1 cellular context compared by ENCODE assay signal in the genomic region with DNA sequence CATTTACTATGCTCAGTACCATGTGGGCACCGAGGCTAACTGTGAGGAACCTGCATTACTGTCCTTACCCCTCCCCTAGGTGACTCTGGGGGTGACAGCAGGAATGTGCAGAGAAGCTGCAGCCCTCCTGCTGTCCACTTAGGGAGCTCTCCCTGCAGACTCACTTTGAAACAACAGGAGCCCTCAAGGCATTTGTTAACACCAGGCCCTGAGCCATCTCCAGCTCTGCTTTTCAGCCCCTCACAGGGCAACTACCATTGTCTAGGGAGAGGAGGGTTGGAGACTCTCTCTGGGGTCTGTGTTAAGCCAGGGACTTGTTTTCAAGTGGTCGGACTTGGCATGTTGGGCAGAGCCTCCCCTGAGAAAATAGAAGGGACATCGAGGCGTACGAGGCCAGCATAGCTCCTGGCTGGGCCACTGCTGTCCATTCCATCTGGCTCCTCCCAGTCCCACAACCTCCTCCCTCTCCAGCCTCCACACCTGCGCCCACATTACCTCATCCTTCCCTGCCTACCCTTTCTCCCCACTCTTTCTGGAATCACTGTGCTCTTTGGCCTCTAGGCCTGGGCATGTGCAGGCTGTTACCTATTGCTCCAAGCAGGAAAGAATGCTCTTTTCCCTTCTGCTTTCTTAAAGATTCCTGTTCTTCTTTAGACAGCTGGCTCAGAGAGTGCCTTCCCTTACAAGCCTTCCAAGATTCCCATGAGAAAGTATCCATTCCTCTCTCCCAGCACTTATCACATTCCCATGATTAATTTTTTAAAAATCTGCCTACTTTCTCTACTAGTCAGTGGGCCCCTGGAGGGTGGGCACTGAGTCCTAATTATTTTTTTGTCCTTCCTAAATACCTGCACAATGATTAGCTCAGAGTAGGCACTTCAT.
TF ChIP-seq lines count a peak whose summit lies in the region.

No MANE protein-coding gene starts in this region.

TF ChIP-seq in HepG2, 621 proteins besides CTCF, POLR2A, EP300 and RAD21 (continued from another document):
- TF ChIP-seq, protein P1, sequence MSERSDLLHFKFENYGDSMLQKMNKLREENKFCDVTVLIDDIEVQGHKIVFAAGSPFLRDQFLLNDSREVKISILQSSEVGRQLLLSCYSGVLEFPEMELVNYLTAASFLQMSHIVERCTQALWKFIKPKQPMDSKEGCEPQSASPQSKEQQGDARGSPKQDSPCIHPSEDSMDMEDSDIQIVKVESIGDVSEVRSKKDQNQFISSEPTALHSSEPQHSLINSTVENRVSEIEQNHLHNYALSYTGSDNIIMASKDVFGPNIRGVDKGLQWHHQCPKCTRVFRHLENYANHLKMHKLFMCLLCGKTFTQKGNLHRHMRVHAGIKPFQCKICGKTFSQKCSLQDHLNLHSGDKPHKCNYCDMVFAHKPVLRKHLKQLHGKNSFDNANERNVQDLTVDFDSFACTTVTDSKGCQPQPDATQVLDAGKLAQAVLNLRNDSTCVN (CRISPR knock-in tag; IDR thresholded peaks at IDR 0.05; ENCODE audit: borderline replicate concordance): 0 out of 2 replicates have a peak, but pooled peaks have one; percentile 34
- TF ChIP-seq KDM6A (CRISPR knock-in tag; IDR thresholded peaks at IDR 0.05; ENCODE audit: low read depth): no peak
- TF ChIP-seq EED (CRISPR knock-in tag; IDR thresholded peaks at IDR 0.05): no peak
- TF ChIP-seq, protein P2, sequence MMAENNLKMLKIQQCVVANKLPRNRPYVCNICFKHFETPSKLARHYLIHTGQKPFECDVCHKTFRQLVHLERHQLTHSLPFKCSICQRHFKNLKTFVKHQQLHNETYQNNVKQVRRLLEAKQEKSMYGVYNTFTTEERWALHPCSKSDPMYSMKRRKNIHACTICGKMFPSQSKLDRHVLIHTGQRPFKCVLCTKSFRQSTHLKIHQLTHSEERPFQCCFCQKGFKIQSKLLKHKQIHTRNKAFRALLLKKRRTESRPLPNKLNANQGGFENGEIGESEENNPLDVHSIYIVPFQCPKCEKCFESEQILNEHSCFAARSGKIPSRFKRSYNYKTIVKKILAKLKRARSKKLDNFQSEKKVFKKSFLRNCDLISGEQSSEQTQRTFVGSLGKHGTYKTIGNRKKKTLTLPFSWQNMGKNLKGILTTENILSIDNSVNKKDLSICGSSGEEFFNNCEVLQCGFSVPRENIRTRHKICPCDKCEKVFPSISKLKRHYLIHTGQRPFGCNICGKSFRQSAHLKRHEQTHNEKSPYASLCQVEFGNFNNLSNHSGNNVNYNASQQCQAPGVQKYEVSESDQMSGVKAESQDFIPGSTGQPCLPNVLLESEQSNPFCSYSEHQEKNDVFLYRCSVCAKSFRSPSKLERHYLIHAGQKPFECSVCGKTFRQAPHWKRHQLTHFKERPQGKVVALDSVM (CRISPR knock-in tag; IDR thresholded peaks at IDR 0.05): peak; percentile 84
- no peak for TF ChIP-seq ZKSCAN8 (CRISPR knock-in tag; IDR thresholded peaks at IDR 0.05; ENCODE audit: borderline replicate concordance)
- no peak for TF ChIP-seq ZNF160 (CRISPR knock-in tag; IDR thresholded peaks at IDR 0.05)
- TF ChIP-seq REPIN1 (CRISPR knock-in tag; IDR thresholded peaks at IDR 0.05; ENCODE audit: borderline replicate concordance, low read depth): 0 out of 2 replicates have a peak, but pooled peaks have one; percentile 25
- TF ChIP-seq PHF21A (CRISPR knock-in tag; IDR thresholded peaks at IDR 0.05): peak; percentile 23; the same call in 1 of the 2 replicates
